9 cellular contexts compared by ENCODE assay signal in genomic region chr11:43923327-43924111, GRCh38. TPM values are rescaled to one million over a fixed set of nuclear protein-coding genes. Genes with fewer than 3 reads are reported as not detected.
DNase-seq lines count a peak whose midpoint lies in the region; ATAC-seq and TF ChIP-seq lines count a peak whose summit lies in the region.
"Had no signal": no experiment of that assay in that cellular context is flagged by ENCODE, and none has a peak within 500 bp of the region (broad histone marks: within the 10 kb centered on the region; RNA-seq: fewer than 3 reads in every experiment).

No MANE protein-coding gene starts in this region.

- H4K8ac ChIP-seq in mesenchymal stem cell (ENCODE audit: low read length): peak overlapping the region; percentile 54

- H2BK120ac ChIP-seq in mesenchymal stem cell (ENCODE audit: low read depth, low read length): no peak overlapping the region

- H3K9ac ChIP-seq in endodermal cell (ENCODE audit: extremely low read depth, low read length, poor library complexity, severe bottlenecking): no peak overlapping the region
- peak overlapping the region; percentile 71 for H3K9ac ChIP-seq in mesenchymal stem cell (ENCODE audit: low read length)

- H3K36me3 ChIP-seq in endodermal cell (ENCODE audit: control insufficient read depth, insufficient read depth, low read length): peaks cover 19% of the 10 kb centered on the region
- H3K36me3 ChIP-seq in mesenchymal stem cell (ENCODE audit: control insufficient read depth in 1 of 2, insufficient read depth in 2 of 2, low read depth in 1 of 2, low read length in 2 of 2): peaks cover 5 to 16% of the 10 kb centered on the region in 2 experiments
- H3K36me3 ChIP-seq in testis (ENCODE audit: low read depth, missing control alignments): no peaks in the 10 kb centered on the region

- no peak overlapping the region for H2BK15ac ChIP-seq in mesenchymal stem cell (ENCODE audit: low read depth, poor library complexity, severe bottlenecking)

- no peaks in the 10 kb centered on the region for H3K79me1 ChIP-seq in mesenchymal stem cell (replicated peaks; ENCODE audit: low read length, poor library complexity, severe bottlenecking)

- no peak overlapping the region for H3K23ac ChIP-seq in mesenchymal stem cell (ENCODE audit: low read length in 2 of 2)

- H3K27me3 ChIP-seq in endodermal cell (ENCODE audit: control insufficient read depth, insufficient read depth, low read length, poor library complexity, severe bottlenecking) (no peaks in the 10 kb centered on the region), mesenchymal stem cell (ENCODE audit: control insufficient read depth in 1 of 2, insufficient read depth in 1 of 2, low read length in 2 of 2) (peaks cover 0 to 4% of the 10 kb centered on the region in 2 experiments), testis (no peaks in the 10 kb centered on the region)

- H3K4me1 ChIP-seq in endodermal cell (ENCODE audit: control insufficient read depth, insufficient read depth, low read length): no peaks in the 10 kb centered on the region
- H3K4me1 ChIP-seq in mesenchymal stem cell (ENCODE audit: control insufficient read depth, insufficient read depth, low read depth, low read length): peaks cover 23% of the 10 kb centered on the region
- H3K4me1 ChIP-seq in testis: peaks cover 66% of the 10 kb centered on the region

- H3K9me3 ChIP-seq in endodermal cell (ENCODE audit: control insufficient read depth, low read length): no peaks in the 10 kb centered on the region
- no peaks in the 10 kb centered on the region for H3K9me3 ChIP-seq in mesenchymal stem cell (ENCODE audit: control insufficient read depth, low read length)
- H3K9me3 ChIP-seq in testis: no peaks in the 10 kb centered on the region

- H3K9me3 Mint-ChIP-seq in endodermal cell: no peaks in the 10 kb centered on the region
- H3K9me3 Mint-ChIP-seq: activated naive CD8-positive, alpha-beta T cell treated with anti-CD3 and anti-CD28 coated beads, Interleukin-2, amount 10 ng/mL, durations not matched to agents 7 days and 5 days had no signal

- no peak overlapping the region for H3K27ac Mint-ChIP-seq in endodermal cell
- H3K27ac Mint-ChIP-seq: activated naive CD8-positive, alpha-beta T cell treated with anti-CD3 and anti-CD28 coated beads, Interleukin-2, amount 10 ng/mL, durations not matched to agents 7 days and 5 days had no signal

- intact Hi-C loops in testis (cut with DNase I; ENCODE audit: low total_unique reads): no loop called here

- H3K27ac ChIP-seq in endodermal cell (ENCODE audit: low read depth, low read length) (peak overlapping the region; percentile 79), mesenchymal stem cell (ENCODE audit: low read length, poor library complexity, severe bottlenecking) (no peak overlapping the region), testis (peak overlapping the region; percentile 81 to 94)

- no peak for TF ChIP-seq POLR2A in testis (IDR thresholded peaks at IDR 0.05)

- ATAC-seq in GM18519 (IDR thresholded peaks at IDR 0.05; ENCODE audit: low FRiP score, unreplicated experiment): no peak

- H3K27me3 Mint-ChIP-seq in endodermal cell (ENCODE audit: insufficient read depth): no peaks in the 10 kb centered on the region
- H3K27me3 Mint-ChIP-seq: activated naive CD8-positive, alpha-beta T cell treated with anti-CD3 and anti-CD28 coated beads, Interleukin-2, amount 10 ng/mL, durations not matched to agents 7 days and 5 days had no signal

- peak overlapping the region; percentile 45 to 70 for H3K4ac ChIP-seq in mesenchymal stem cell (ENCODE audit: low read depth in 1 of 2, low read length in 2 of 2)

- H3K4me1 Mint-ChIP-seq in endodermal cell: peaks cover 17% of the 10 kb centered on the region

- H3K4me3 Mint-ChIP-seq in endodermal cell: no peak overlapping the region
- H3K4me3 Mint-ChIP-seq: activated naive CD8-positive, alpha-beta T cell treated with anti-CD3 and anti-CD28 coated beads, Interleukin-2, amount 10 ng/mL, durations not matched to agents 7 days and 5 days had no signal

- H3K4me3 ChIP-seq in endodermal cell (ENCODE audit: low read length): no peak overlapping the region
- no peak overlapping the region for H3K4me3 ChIP-seq in mesenchymal stem cell (ENCODE audit: insufficient read depth in 1 of 2, low read depth in 1 of 2, low read length in 2 of 2)
- no peak overlapping the region for H3K4me3 ChIP-seq in testis

- peaks cover 15% of the 10 kb centered on the region for H3K36me3 Mint-ChIP-seq in endodermal cell (ENCODE audit: low read depth)

- no peak overlapping the region for H3K14ac ChIP-seq in mesenchymal stem cell (ENCODE audit: low read length in 2 of 2)

- DNase-seq in NCI-H526 (lab: John Stamatoyannopoulos, UW): peak; percentile 50 to 69
- DNase-seq in endodermal cell: peak; percentile 62
- DNase-seq in mesenchymal stem cell: peak; percentile 97
- DNase-seq in testis: peak; percentile 90
- DNase-seq in NCI-H1105 (lab: John Stamatoyannopoulos, UW): no peak
- DNase-seq in activated gamma-delta T cell (lab: John Stamatoyannopoulos, UW): no peak
- no peak for DNase-seq in activated effector memory CD4-positive, alpha-beta T cell treated with anti-CD3 and anti-CD28 coated beads, Interleukin-2, amount 50 U/mL, for 16 hours
- DNase-seq: activated naive CD8-positive, alpha-beta T cell treated with anti-CD3 and anti-CD28 coated beads, Interleukin-2, amount 10 ng/mL, durations not matched to agents 7 days and 5 days had no signal

- no peak overlapping the region for H3K4me2 ChIP-seq in mesenchymal stem cell (ENCODE audit: low read length, poor library complexity, severe bottlenecking)

- H2BK5ac ChIP-seq in mesenchymal stem cell (ENCODE audit: low read depth, low read length, poor library complexity, severe bottlenecking): no peak overlapping the region

- H3K18ac ChIP-seq in mesenchymal stem cell (ENCODE audit: low read depth in 1 of 2, low read length in 2 of 2): peak overlapping the region; percentile 55 to 60

- TF ChIP-seq CTCF in endodermal cell (conservative IDR thresholded peaks at IDR 0.05): no peak
- no peak for TF ChIP-seq CTCF in testis (IDR thresholded peaks at IDR 0.05)

- WGBS in endodermal cell (ENCODE audit: insufficient coverage in 1 of 2, insufficient read length in 1 of 2), 2 experiments: 65 to 79% methylated on average over 5 to 8 of the region's 8 CpGs
- 17% methylated on average over 8 of the region's 8 CpGs for WGBS in mesenchymal stem cell
- WGBS in testis, 2 donors: 38 to 41% methylated on average over 8 of the region's 8 CpGs

- peak overlapping the region; percentile 86 for H4K91ac ChIP-seq in mesenchymal stem cell (ENCODE audit: low read length)

- peak overlapping the region; percentile 65 to 80 for H2BK12ac ChIP-seq in mesenchymal stem cell (ENCODE audit: low read length in 2 of 2)

- peak overlapping the region; percentile 30 for H2AFZ ChIP-seq in mesenchymal stem cell (ENCODE audit: low read depth, low read length)

- no peak overlapping the region for H2AK5ac ChIP-seq in mesenchymal stem cell (ENCODE audit: low read length, severe bottlenecking)

RNA-seq across cellular contexts. Expression of gene C11orf96, which starts 18.9 kb away (rescaled TPM):
- total RNA-seq in endodermal cell: under 1 TPM in 1 of 2 donors, not detected in 1; 0.62 TPM
- polyA plus RNA-seq in endodermal cell (2013, experiment 1 of 2): 5.8 TPM
- polyA plus RNA-seq in endodermal cell (2013, experiment 2 of 2): 4.9 TPM
- 134 TPM for polyA plus RNA-seq in mesenchymal stem cell (2013, experiment 1 of 2)
- 133 TPM for polyA plus RNA-seq in mesenchymal stem cell (2013, experiment 2 of 2)
- 100 to 1,000 TPM; 207 TPM for total RNA-seq in testis
- polyA plus RNA-seq in testis (ENCODE audit: insufficient read depth, low read depth, low replicate concordance): 67.4 TPM

RNA-seq across cellular contexts. Expression of gene ALKBH3, which starts 42.9 kb away (rescaled TPM):
- total RNA-seq in endodermal cell (10 to 100 TPM in 1 of 2 donors, 1 to 10 TPM in 1; 9.3 to 13.9 TPM), testis (10 to 100 TPM; 39.9 to 45.8 TPM)
- polyA plus RNA-seq in endodermal cell (2013, experiment 1 of 2): 26.4 TPM
- 26.4 TPM for polyA plus RNA-seq in endodermal cell (2013, experiment 2 of 2)
- polyA plus RNA-seq in mesenchymal stem cell (2013, experiment 1 of 2): 22.0 TPM
- 20.7 TPM for polyA plus RNA-seq in mesenchymal stem cell (2013, experiment 2 of 2)
- 45.4 TPM for polyA plus RNA-seq in testis (ENCODE audit: insufficient read depth, low read depth, low replicate concordance)

Comparison
In these comparisons a context has a peak if more than half of its experiments do, and no peak if none do; other contexts are left out.
1. DNase-seq: peak in NCI-H526 (2 of 2), endodermal cell (single experiment), mesenchymal stem cell (single experiment) and testis (single experiment); none in NCI-H1105 (single experiment), activated gamma-delta T cell (single experiment) and activated effector memory CD4-positive, alpha-beta T cell treated with anti-CD3 and anti-CD28 coated beads, Interleukin-2, amount 50 U/mL, for 16 hours (single experiment).
2. RNA of gene C11orf96, which starts 18.9 kb away (total RNA-seq): 207 TPM in testis; 0.62 TPM in endodermal cell; every median in the first group is over 100 times any median in the second.